8 cellular contexts compared by ENCODE assay signal in the genomic region with DNA sequence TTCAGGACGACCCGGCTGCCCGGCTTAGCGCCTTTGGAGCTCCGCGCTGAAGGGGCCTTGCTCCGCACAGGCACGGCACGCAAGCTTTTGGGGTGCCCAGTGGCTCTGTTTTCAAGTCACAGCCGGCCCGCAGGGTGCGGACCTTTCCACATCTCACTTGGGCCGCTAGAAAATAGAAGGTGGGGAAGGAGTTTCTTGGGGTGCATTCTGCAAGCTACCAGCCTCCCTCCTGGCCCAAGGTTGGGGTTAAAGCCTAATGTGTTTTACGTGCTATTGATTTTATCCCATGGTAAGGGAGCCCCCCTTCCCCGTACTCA. TPM values are rescaled to one million over a fixed set of nuclear protein-coding genes. Genes with fewer than 3 reads are reported as not detected.
DNase-seq lines count a peak whose midpoint lies in the region; ATAC-seq and TF ChIP-seq lines count a peak whose summit lies in the region.

No MANE protein-coding gene starts in this region.

- H3K4me3 Mint-ChIP-seq in progenitor cell of endocrine pancreas (ENCODE audit: low read depth), result peak overlapping the region; percentile 86

- no peaks in the 10 kb centered on the region for H3K27me3 Mint-ChIP-seq in progenitor cell of endocrine pancreas

- intact Hi-C loops in esophagus squamous epithelium (cut with DNase I), result no loop called here

- H3K36me3 ChIP-seq in esophagus squamous epithelium, result peaks cover 0 to 12% (median 7%) of the 10 kb centered on the region in 3 donors

- TF ChIP-seq CTCF in AG04450 (IDR thresholded peaks at IDR 0.05; ENCODE audit: low read depth, low read length) (no peak), RWPE1 (conservative IDR thresholded peaks at IDR 0.05; ENCODE audit: low read depth) (no peak), esophagus squamous epithelium (IDR thresholded peaks at IDR 0.05) (no peak), progenitor cell of endocrine pancreas (IDR thresholded peaks at IDR 0.05; ENCODE audit: unreplicated experiment) (no peak), GM13976 (IDR thresholded peaks at IDR 0.05; ENCODE audit: borderline replicate concordance, control extremely low read depth, extremely low read depth, insufficient read depth, missing control alignments) (no peak)

- peaks cover 12 to 52% (median 13%) of the 10 kb centered on the region in 3 donors for H3K4me1 ChIP-seq in esophagus squamous epithelium

- H3K4me3 ChIP-seq in AG04450 (ENCODE audit: low read depth, low read length), result peak overlapping the region; percentile 89
- peak overlapping the region; percentile 83 to 94 (median 88) for H3K4me3 ChIP-seq in esophagus squamous epithelium

- H3K9me3 Mint-ChIP-seq in progenitor cell of endocrine pancreas (ENCODE audit: low read depth), result no peaks in the 10 kb centered on the region

- ATAC-seq in GM21528 (IDR thresholded peaks at IDR 0.05; ENCODE audit: low FRiP score, unreplicated experiment), result peak; percentile 35

- DNase-seq in AG04450 (ENCODE audit: low read depth, low spot score) (no peak), RWPE1 (ENCODE audit: low spot score) (no peak), esophagus squamous epithelium (lab: John Stamatoyannopoulos, UW) (no peak), progenitor cell of endocrine pancreas (ENCODE audit: low spot score, unreplicated experiment) (no peak), NCI-H1417 (lab: John Stamatoyannopoulos, UW) (no peak), medulla oblongata (ENCODE audit: extremely low spot score) (no peak), GM13976 (ENCODE audit: low spot score) (no peak)

- H3K27ac Mint-ChIP-seq in progenitor cell of endocrine pancreas, result peak overlapping the region; percentile 87

- H3K27ac ChIP-seq in AG04450 (ENCODE audit: low read depth, low read length) (peak overlapping the region; percentile 21), RWPE1 (peak overlapping the region; percentile 88), esophagus squamous epithelium (peak overlapping the region; percentile 88 to 95 (median 94))

- in situ Hi-C loops in GM13976 (cut with MboI; ENCODE audit: low sequenced_read_pairs, unreplicated experiment), result no loop called here

- CTCF ChIA-PET in AG04450 (lab: Charles Lee), result no interaction called here
- CTCF ChIA-PET in RWPE1 (lab: Yijun Ruan, JAX), result interaction anchor here (0.5 kb wide), 1 partner anchor 13 kb away, joined by 3 read pairs; no protein-coding TSS in a partner anchor

- POLR2A ChIA-PET in AG04450 (lab: Yijun Ruan, JAX), result interaction anchor here (0.6 to 1.2 kb wide), 4 partner anchors 22 to 450 kb away, joined by 3 to 7 read pairs (median 4); partner anchors contain the start of gene ZNF133
- POLR2A ChIA-PET in RWPE1 (lab: Yijun Ruan, JAX; ENCODE audit: low non-redundant PET), result interaction anchor here (1.2 kb wide), 2 partner anchors 80 to 150 kb away, joined by 4 to 5 read pairs; partner anchors contain the start of genes OVOL2 and ZNF133

- H3K9me3 ChIP-seq in AG04450 (ENCODE audit: control insufficient read depth, insufficient read depth, low read length), result no peaks in the 10 kb centered on the region
- no peaks in the 10 kb centered on the region for H3K9me3 ChIP-seq in esophagus squamous epithelium

- peaks cover 8% of the 10 kb centered on the region for H3K36me3 Mint-ChIP-seq in progenitor cell of endocrine pancreas (ENCODE audit: insufficient read depth)

- H3K4me1 Mint-ChIP-seq in progenitor cell of endocrine pancreas (ENCODE audit: low read depth), result peaks cover 30% of the 10 kb centered on the region

- peaks cover 6% of the 10 kb centered on the region for H3K27me3 ChIP-seq in AG04450 (ENCODE audit: control insufficient read depth, insufficient read depth, low read length)
- no peaks in the 10 kb centered on the region for H3K27me3 ChIP-seq in esophagus squamous epithelium

- TF ChIP-seq POLR2A in esophagus squamous epithelium (IDR thresholded peaks at IDR 0.05), result no peak

- WGBS in esophagus squamous epithelium, 2 donors, result 0% methylated on average over 2 to 3 of the region's 15 CpGs

RNA-seq across cellular contexts. Expression of gene KAT14, which starts 0.6 kb away (rescaled TPM):
- polyA plus RNA-seq in AG04450 (2011; rRNA removed), result 9.6 and 12.2 TPM in 2 replicates
- polyA minus RNA-seq in AG04450 (2011; rRNA and poly(A)+ RNA removed), result 16.2 and 16.4 TPM in 2 replicates
- 10 to 100 TPM in 2 of 4 donors, 1 to 10 TPM in 2; 6.5 to 11.8 (median 9.8) TPM for total RNA-seq in esophagus squamous epithelium
- 26.1 and 26.7 TPM in 2 replicates for total RNA-seq in progenitor cell of endocrine pancreas

RNA-seq across cellular contexts. Expression of gene PET117, which starts 0.6 kb away (rescaled TPM):
- 9.5 and 12.1 TPM in 2 replicates for polyA plus RNA-seq in AG04450 (2011; rRNA removed)
- polyA minus RNA-seq in AG04450 (2011; rRNA and poly(A)+ RNA removed), result 2.4 and 6.8 TPM in 2 replicates
- total RNA-seq in esophagus squamous epithelium, result 10 to 100 TPM in 2 of 4 donors, 1 to 10 TPM in 2; 2.8 to 17.0 (median 7.7) TPM
- total RNA-seq in progenitor cell of endocrine pancreas, result 18.5 and 20.0 TPM in 2 replicates

Comparison
In these comparisons a context has a peak if more than half of its experiments do, and no peak if none do; other contexts are left out.
1. H3K27ac ChIP-seq: peak in every context shown above with its lines; median percentile 94 in esophagus squamous epithelium; 88 in RWPE1; 21 in AG04450.